Comparison of ENCODE assay signal across 18 cellular contexts in genomic region chr9:85215936-85216335, GRCh38.
"Had no signal": no experiment of that assay in that cellular context is flagged by ENCODE, and none has a peak within 500 bp of the region (broad histone marks: within the 10 kb centered on the region; RNA-seq: fewer than 3 reads in every experiment).

No MANE protein-coding gene starts in this region.

- H3K27ac ChIP-seq: esophagus squamous epithelium, left lung, testis, transverse colon had no signal

- H3K4me3 ChIP-seq: esophagus squamous epithelium, left lung, testis, transverse colon had no signal

- DNase-seq: activated CD4-positive, alpha-beta memory T cell treated with anti-CD3 and anti-CD28 coated beads for 36 hours; activated CD4-positive, alpha-beta T cell treated with anti-CD3 and anti-CD28 coated beads, Interleukin-2, amount 10 ng/mL, durations not matched to agents 24 days and 14 days; activated CD4-positive, CD25-positive, alpha-beta regulatory T cell treated with anti-CD3 and anti-CD28 coated beads, Interleukin-2, amount 50 U/mL, for 72 hours; activated CD8-positive, alpha-beta memory T cell treated with anti-CD3 and anti-CD28 coated beads, Interleukin-2, amount 50 U/mL, for 4 hours; activated effector memory CD4-positive, alpha-beta T cell treated with anti-CD3 and anti-CD28 coated beads, Interleukin-2, amount 50 U/mL, for 16 hours; activated naive CD4-positive, alpha-beta T cell treated with anti-CD3 and anti-CD28 coated beads, Interleukin-2, amount 10 ng/mL, durations not matched to agents 7 days and 5 days; activated naive CD8-positive, alpha-beta T cell treated with anti-CD3 and anti-CD28 coated beads, Interleukin-2, amount 10 ng/mL, durations not matched to agents 7 days and 5 days; activated T-cell treated with anti-CD3 and anti-CD28 coated beads, Interleukin-2, amount 50 U/mL, for 1 hour; esophagus squamous epithelium; left lung; posterior cingulate gyrus; right cardiac atrium; stimulated activated CD4-positive, alpha-beta T cell treated with anti-CD3 and anti-CD28 coated beads, Interleukin-2, amount 100 ng/mL, for 48 hours; stimulated activated naive CD4-positive, alpha-beta T cell treated with Interleukin-2 at 50 U/mL for 16 hours; T-helper 17 cell; T1000; testis; transverse colon had no signal

- H3K36me3 ChIP-seq: esophagus squamous epithelium, left lung, transverse colon had no signal

- H3K27me3 ChIP-seq: esophagus squamous epithelium, left lung, testis had no signal

- H3K4me1 ChIP-seq: left lung, testis, transverse colon had no signal

- H3K9me3 ChIP-seq: esophagus squamous epithelium, left lung, testis, transverse colon had no signal
